In the genomic region with DNA sequence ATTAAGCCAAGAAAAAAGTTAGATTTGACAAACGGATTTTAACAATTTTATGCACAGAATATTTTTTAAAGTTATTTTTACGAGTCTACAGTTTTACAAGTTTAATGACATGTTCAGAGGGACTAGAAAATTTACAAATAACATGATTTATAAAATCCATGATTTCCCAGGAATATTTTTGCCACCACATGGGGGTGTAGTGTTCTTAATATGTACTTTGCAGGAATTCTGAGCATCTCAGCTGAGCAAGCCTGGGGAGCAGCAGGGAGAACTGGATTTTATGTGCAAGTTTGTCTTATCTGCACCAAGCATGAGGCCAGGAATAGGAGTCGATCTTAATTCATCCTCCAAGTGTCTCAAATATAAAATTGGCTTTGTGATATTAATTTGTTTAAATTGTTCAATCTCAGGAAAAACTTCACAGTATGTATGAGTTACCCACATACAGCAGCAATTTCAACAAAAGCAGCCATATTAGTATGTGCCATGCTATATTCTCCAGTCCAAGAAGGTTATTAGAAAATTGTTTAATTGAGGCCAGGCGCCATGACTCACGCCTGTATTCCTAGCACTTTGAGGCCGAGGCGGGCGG, we compare ENCODE assay signal across 9 cellular contexts.
DNase-seq lines count a peak whose midpoint lies in the region; ATAC-seq and TF ChIP-seq lines count a peak whose summit lies in the region.
"Had no signal": no experiment of that assay in that cellular context is flagged by ENCODE, and none has a peak within 500 bp of the region (broad histone marks: within the 10 kb centered on the region; RNA-seq: fewer than 3 reads in every experiment).

No MANE protein-coding gene starts in this region.

- no peak overlapping the region for H3K4me3 ChIP-seq in choroid plexus epithelial cell (ENCODE audit: low read depth, low read length)
- H3K4me3 ChIP-seq in osteoblast (ENCODE audit: insufficient read depth, low read length), result no peak overlapping the region

- H3K9me3 Mint-ChIP-seq in activated T-cell treated with anti-CD3 and anti-CD28 coated beads, Interleukin-2, amount 50 U/mL, for 4 hours, result peaks cover 29% of the 10 kb centered on the region
- H3K9me3 Mint-ChIP-seq in natural killer cell treated with Interleukin-12 subunit alpha and Interleukin-12 subunit beta and Interleukin-15 and Interleukin-18, amount 100 ng/mL, for 72 hours, result peaks cover 7% of the 10 kb centered on the region

- H3K27me3 Mint-ChIP-seq in activated T-cell treated with anti-CD3 and anti-CD28 coated beads, Interleukin-2, amount 50 U/mL, for 4 hours (ENCODE audit: low read depth), result no peaks in the 10 kb centered on the region
- no peaks in the 10 kb centered on the region for H3K27me3 Mint-ChIP-seq in natural killer cell treated with Interleukin-12 subunit alpha and Interleukin-12 subunit beta and Interleukin-15 and Interleukin-18, amount 100 ng/mL, for 72 hours

- peak; percentile 69 for TF ChIP-seq CTCF in choroid plexus epithelial cell (conservative IDR thresholded peaks at IDR 0.05; ENCODE audit: low read depth, low read length)
- peak; percentile 54 for TF ChIP-seq CTCF in osteoblast (IDR thresholded peaks at IDR 0.05; ENCODE audit: extremely low read depth, low read depth, low read length)

- no peaks in the 10 kb centered on the region for H3K36me3 Mint-ChIP-seq in activated T-cell treated with anti-CD3 and anti-CD28 coated beads, Interleukin-2, amount 50 U/mL, for 4 hours (ENCODE audit: insufficient read depth)
- peaks cover 12% of the 10 kb centered on the region for H3K36me3 Mint-ChIP-seq in natural killer cell treated with Interleukin-12 subunit alpha and Interleukin-12 subunit beta and Interleukin-15 and Interleukin-18, amount 100 ng/mL, for 72 hours

- no peaks in the 10 kb centered on the region for H4K20me1 ChIP-seq in osteoblast (ENCODE audit: insufficient read depth, low read length)

- no peak overlapping the region for H2AFZ ChIP-seq in osteoblast (ENCODE audit: low read length)

- no peak overlapping the region for H3K27ac Mint-ChIP-seq in natural killer cell treated with Interleukin-12 subunit alpha and Interleukin-12 subunit beta and Interleukin-15 and Interleukin-18, amount 100 ng/mL, for 72 hours

- H3K27ac ChIP-seq in osteoblast (ENCODE audit: low read depth, low read length), result no peak overlapping the region

- no peaks in the 10 kb centered on the region for H3K9me3 ChIP-seq in osteoblast (ENCODE audit: low read depth, low read length)

- H3K36me3 ChIP-seq in osteoblast (ENCODE audit: insufficient read depth, low read length), result no peaks in the 10 kb centered on the region

- DNase-seq in ELR (ENCODE audit: low read depth) (peak; percentile 66), NCI-H2227 (lab: John Stamatoyannopoulos, UW; ENCODE audit: unreplicated experiment) (peak; percentile 15), choroid plexus epithelial cell (ENCODE audit: low read depth) (peak; percentile 78), osteoblast (ENCODE audit: insufficient read length, low spot score, missing footprints) (peak; percentile 54), NOMO-1 (lab: John Stamatoyannopoulos, UW; ENCODE audit: unreplicated experiment in 2 of 2) (no peak)
- no peak for DNase-seq in activated T-cell treated with anti-CD3 and anti-CD28 coated beads, Interleukin-2, amount 50 U/mL, for 4 hours
- DNase-seq in stimulated activated naive CD8-positive, alpha-beta T cell treated with anti-CD3 and anti-CD28 coated beads, Interleukin-15, Interleukin-2, amounts not matched to agents 100 U/mL and 50 U/mL, for 24 hours, result no peak
- no peak for DNase-seq in natural killer cell treated with Interleukin-12 subunit alpha and Interleukin-12 subunit beta and Interleukin-15 and Interleukin-18, amount 100 ng/mL, for 72 hours (ENCODE audit: low spot score)
- DNase-seq: T-helper 9 cell had no signal

- no peaks in the 10 kb centered on the region for H3K79me2 ChIP-seq in osteoblast (ENCODE audit: insufficient read depth, low read length)

- H3K4me1 ChIP-seq in osteoblast (ENCODE audit: insufficient read depth, low read length), result no peaks in the 10 kb centered on the region

- H3K27me3 ChIP-seq in osteoblast (ENCODE audit: insufficient read depth, low read length), result no peaks in the 10 kb centered on the region

- H3K4me1 Mint-ChIP-seq in activated T-cell treated with anti-CD3 and anti-CD28 coated beads, Interleukin-2, amount 50 U/mL, for 4 hours (ENCODE audit: low read depth), result no peaks in the 10 kb centered on the region
- no peaks in the 10 kb centered on the region for H3K4me1 Mint-ChIP-seq in natural killer cell treated with Interleukin-12 subunit alpha and Interleukin-12 subunit beta and Interleukin-15 and Interleukin-18, amount 100 ng/mL, for 72 hours (ENCODE audit: low read depth in 2 of 2)

- no peak overlapping the region for H3K4me3 Mint-ChIP-seq in activated T-cell treated with anti-CD3 and anti-CD28 coated beads, Interleukin-2, amount 50 U/mL, for 4 hours
- no peak overlapping the region for H3K4me3 Mint-ChIP-seq in natural killer cell treated with Interleukin-12 subunit alpha and Interleukin-12 subunit beta and Interleukin-15 and Interleukin-18, amount 100 ng/mL, for 72 hours

- no peak for ATAC-seq in activated T-cell treated with anti-CD3 and anti-CD28 coated beads, Interleukin-2, amount 50 U/mL, for 4 hours
- ATAC-seq in stimulated activated naive CD8-positive, alpha-beta T cell treated with anti-CD3 and anti-CD28 coated beads, Interleukin-15, Interleukin-2, amounts not matched to agents 100 U/mL and 50 U/mL, for 24 hours, result no peak
- no peak for ATAC-seq in natural killer cell treated with Interleukin-12 subunit alpha and Interleukin-12 subunit beta and Interleukin-15 and Interleukin-18, amount 100 ng/mL, for 72 hours

- H3K4me2 ChIP-seq in osteoblast (ENCODE audit: insufficient read depth, low read length), result no peak overlapping the region

Comparison
In these comparisons a context has a peak if more than half of its experiments do, and no peak if none do; other contexts are left out.
1. DNase-seq: peak in ELR (single experiment), NCI-H2227 (single experiment), choroid plexus epithelial cell (single experiment) and osteoblast (single experiment); none in activated T-cell treated with anti-CD3 and anti-CD28 coated beads, Interleukin-2, amount 50 U/mL, for 4 hours (single experiment), stimulated activated naive CD8-positive, alpha-beta T cell treated with anti-CD3 and anti-CD28 coated beads, Interleukin-15, Interleukin-2, amounts not matched to agents 100 U/mL and 50 U/mL, for 24 hours (single experiment), natural killer cell treated with Interleukin-12 subunit alpha and Interleukin-12 subunit beta and Interleukin-15 and Interleukin-18, amount 100 ng/mL, for 72 hours (single experiment) and NOMO-1 (0 of 2).